8 cellular contexts compared by ENCODE assay signal in the genomic region with DNA sequence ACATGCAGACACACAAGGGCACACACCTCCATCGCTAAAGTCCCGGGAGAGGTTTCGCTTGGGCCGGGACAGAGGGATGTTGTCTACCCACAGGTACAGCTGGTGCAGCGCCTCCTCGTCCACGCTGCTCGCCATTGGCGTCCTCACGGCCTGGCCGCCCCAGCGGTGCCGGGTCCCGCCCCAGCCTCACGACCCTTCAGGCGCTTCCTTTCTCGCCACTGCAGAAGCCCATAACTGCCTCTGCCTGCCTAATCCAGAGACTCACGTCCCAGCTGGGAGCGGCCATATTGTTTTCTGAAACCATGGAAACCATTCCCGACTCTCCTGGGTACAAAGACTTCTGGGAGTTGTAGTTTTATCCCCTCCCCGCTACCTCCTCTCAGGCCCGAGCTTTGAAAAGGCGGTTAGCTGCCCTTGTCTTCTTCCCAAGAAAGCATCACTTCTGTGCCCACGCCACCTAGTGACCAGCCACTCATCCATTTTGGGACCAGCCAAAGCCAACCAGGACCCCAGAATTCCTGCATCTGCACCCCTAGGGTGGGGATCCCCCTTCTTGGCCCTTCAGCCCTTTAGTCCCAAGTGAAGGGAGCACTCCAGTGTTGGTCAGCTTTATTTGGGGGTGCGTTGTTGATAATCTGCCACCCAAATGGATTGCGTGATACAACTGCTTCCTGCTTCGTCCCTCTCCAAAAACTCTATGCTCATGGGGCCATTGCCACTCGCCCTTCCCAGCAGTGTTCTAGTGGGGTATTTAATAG. TPM values are rescaled to one million over a fixed set of nuclear protein-coding genes. Genes with fewer than 3 reads are reported as not detected.
DNase-seq lines count a peak whose midpoint lies in the region; ATAC-seq, FAIRE-seq and TF ChIP-seq lines count a peak whose summit lies in the region.

A gene with protein sequence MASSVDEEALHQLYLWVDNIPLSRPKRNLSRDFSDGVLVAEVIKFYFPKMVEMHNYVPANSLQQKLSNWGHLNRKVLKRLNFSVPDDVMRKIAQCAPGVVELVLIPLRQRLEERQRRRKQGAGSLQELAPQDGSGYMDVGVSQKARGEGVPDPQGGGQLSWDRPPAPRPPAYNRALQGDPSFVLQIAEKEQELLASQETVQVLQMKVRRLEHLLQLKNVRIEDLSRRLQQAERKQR (minus strand): TSS at position 296 of the 758 bp plus-strand sequence. CDS start 161 bp downstream, at position 135.

- H3K4me1 ChIP-seq in right atrium auricular region, result peaks cover 0 to 56% of the 10 kb centered on the region in 2 donors

- ATAC-seq in GM21528 (IDR thresholded peaks at IDR 0.05; ENCODE audit: low FRiP score, unreplicated experiment) (peak; percentile 43), HG02623 (IDR thresholded peaks at IDR 0.05; ENCODE audit: unreplicated experiment) (no peak)

- H3K36me3 ChIP-seq in right atrium auricular region, result peaks cover 6% of the 10 kb centered on the region

- intact Hi-C loops in posterior cingulate gyrus (cut with DNase I), result loop anchor here (1.0 to 10.0 kb wide), 2 partner anchors 14 to 303 kb away; a partner anchor contains a TSS

- H3K4me3 ChIP-seq in astrocyte of the cerebellum (ENCODE audit: low read depth, low read length) (peak within 1 kb of the TSS; percentile 42), right atrium auricular region (peak within 1 kb of the TSS in 1 of 2 donors; percentile 45)

- peak; percentile 86 for FAIRE-seq in RCC 7860 (lab: Jason Lieb, UNC)

- no peaks in the 10 kb centered on the region for H3K9me3 ChIP-seq in right atrium auricular region

- TF ChIP-seq CTCF in astrocyte of the cerebellum (IDR thresholded peaks at IDR 0.05; ENCODE audit: low read depth, low read length, missing control alignments), result peak; percentile 46
- TF ChIP-seq CTCF in right atrium auricular region (IDR thresholded peaks at IDR 0.05), result peak in 1 of 2 donors; percentile 63

- H3K27me3 ChIP-seq in right atrium auricular region, result no peaks in the 10 kb centered on the region

- peak within 1 kb of the TSS; percentile 15 to 44 for H3K27ac ChIP-seq in right atrium auricular region

- peak; percentile 69 for DNase-seq in DMS79 (lab: John Stamatoyannopoulos, UW)
- peak; percentile 91 for DNase-seq in LoVo (ENCODE audit: low spot score)
- peak; percentile 90 for DNase-seq in RCC 7860 (ENCODE audit: low spot score)
- peak; percentile 80 for DNase-seq in astrocyte of the cerebellum (ENCODE audit: low read depth)
- DNase-seq in right atrium auricular region (ENCODE audit: low spot score), result peak; percentile 87
- DNase-seq in posterior cingulate gyrus, result peak; percentile 62 to 95 (median 78)

- in situ Hi-C loops in astrocyte of the cerebellum (cut with HindIII; ENCODE audit: low sequenced_read_pairs), result no loop called here

RNA-seq across cellular contexts. Expression of the gene that starts here (rescaled TPM):
- under 1 TPM in 1 of 2 donors, not detected in 1; 0.31 TPM for total RNA-seq in right atrium auricular region

Comparison
In these comparisons a context has a peak if more than half of its experiments do, and no peak if none do; other contexts are left out.
1. Peak in DNase-seq and H3K27ac ChIP-seq in right atrium auricular region; RNA of the gene not detected or under 1 TPM.